9 cellular contexts compared by ENCODE assay signal in the genomic region with DNA sequence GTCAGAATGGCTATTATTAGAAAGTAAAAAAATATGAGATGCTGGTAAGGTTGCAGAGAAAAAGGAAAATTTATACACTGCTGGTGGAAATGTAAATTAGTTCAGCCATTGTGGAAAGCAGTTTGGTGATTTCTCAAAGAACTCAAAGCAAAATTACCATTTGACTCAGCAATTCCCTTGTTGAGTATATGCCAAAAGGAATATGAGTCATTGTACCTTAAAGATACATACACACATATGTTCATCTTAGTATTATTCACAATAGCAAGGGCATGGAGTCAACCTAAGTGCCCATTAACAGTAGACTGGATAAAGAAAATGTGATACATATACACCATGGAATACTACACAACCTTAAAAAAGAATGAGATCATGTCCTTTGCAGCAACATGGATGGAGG.
DNase-seq lines count a peak whose midpoint lies in the region; ATAC-seq lines count a peak whose summit lies in the region.
"Had no signal": no experiment of that assay in that cellular context is flagged by ENCODE, and none has a peak within 500 bp of the region (broad histone marks: within the 10 kb centered on the region; RNA-seq: fewer than 3 reads in every experiment).

No MANE protein-coding gene starts in this region.

- DNase-seq in dedifferentiated amniotic fluid mesenchymal stem cell (ENCODE audit: extremely low spot score), result peak; percentile 15
- no peak for DNase-seq in mesenteric fat pad (ENCODE audit: low spot score)
- no peak for DNase-seq in G401 (ENCODE audit: low spot score)
- no peak for DNase-seq in NCI-H2107 (lab: John Stamatoyannopoulos, UW)
- DNase-seq: NCI-H2171 had no signal

- in situ Hi-C loops in G401 (cut with HindIII; ENCODE audit: low sequenced_read_pairs), result no loop called here

- ATAC-seq in GM18499 (IDR thresholded peaks at IDR 0.05; ENCODE audit: insufficient read depth, unreplicated experiment) (peak; percentile 77), GM21619 (IDR thresholded peaks at IDR 0.05; ENCODE audit: unreplicated experiment) (peak; percentile 80), HG03439 (IDR thresholded peaks at IDR 0.05; ENCODE audit: unreplicated experiment) (peak; percentile 77), GM19467 (IDR thresholded peaks at IDR 0.05; ENCODE audit: unreplicated experiment) (no peak)
